ENCODE assay signal across 8 cellular contexts in genomic region chr6:31400467-31401289, GRCh38. TPM values are rescaled to one million over a fixed set of nuclear protein-coding genes. Genes with fewer than 3 reads are reported as not detected.
DNase-seq lines count a peak whose midpoint lies in the region; ATAC-seq, FAIRE-seq and TF ChIP-seq lines count a peak whose summit lies in the region.

No MANE protein-coding gene starts in this region.

- H3K27me3 ChIP-seq in keratinocyte (ENCODE audit: control insufficient read depth, extremely low read depth, insufficient read depth, low read length), result no peaks in the 10 kb centered on the region

- peaks cover 28% of the 10 kb centered on the region for H3K4me1 Mint-ChIP-seq in MCF 10A (ENCODE audit: insufficient read depth, unreplicated experiment)

- H3K79me2 ChIP-seq in keratinocyte (ENCODE audit: control insufficient read depth, insufficient read depth, low read length), result peaks cover 48% of the 10 kb centered on the region

- peak overlapping the region; percentile 80 for H3K27ac ChIP-seq in keratinocyte (ENCODE audit: control insufficient read depth, insufficient read depth, low read length)

- H3K9ac ChIP-seq in keratinocyte (ENCODE audit: control insufficient read depth, extremely low read depth, insufficient read depth, low read length), result peak overlapping the region; percentile 89

- H3K36me3 ChIP-seq in keratinocyte (ENCODE audit: control insufficient read depth in 2 of 2, extremely low read depth in 1 of 2, insufficient read depth in 2 of 2, low read length in 2 of 2), result peaks cover 0 to 2% of the 10 kb centered on the region in 2 experiments

- peak overlapping the region; percentile 58 to 85 (median 76) for H3K4me3 ChIP-seq in keratinocyte (ENCODE audit: control insufficient read depth in 2 of 3, extremely low read depth in 1 of 3, insufficient read depth in 2 of 3, low read depth in 1 of 3, low read length in 3 of 3)

- H3K9me3 ChIP-seq in keratinocyte (ENCODE audit: control insufficient read depth, low read depth, low read length), result no peaks in the 10 kb centered on the region

- intact Hi-C loops in MCF 10A (cut with micrococcal nuclease), result loop anchor here (2.0 kb wide), 1 partner anchor 92 kb away; no protein-coding TSS in a partner anchor

- H4K20me1 ChIP-seq in keratinocyte (ENCODE audit: control insufficient read depth, extremely low read depth, insufficient read depth, low read length), result peaks cover 5% of the 10 kb centered on the region

- no peaks in the 10 kb centered on the region for H3K27me3 Mint-ChIP-seq in MCF 10A (ENCODE audit: insufficient read depth, unreplicated experiment)

- DNase-seq in GM10248 (ENCODE audit: extremely low spot score) (peak; percentile 71), HS-27A (ENCODE audit: low read depth) (peak; percentile 40), UCSD-AML1 (lab: John Stamatoyannopoulos, UW; ENCODE audit: unreplicated experiment) (peak; percentile 85), MCF 10A (ENCODE audit: unreplicated experiment) (peak; percentile 74), keratinocyte (ENCODE audit: low read depth, low spot score) (peak; percentile 61)
- peak; percentile 82 for DNase-seq in stimulated activated CD4-positive, alpha-beta T cell treated with anti-CD3 and anti-CD28 coated beads, Interleukin-15, amount 100 ng/mL, for 24 hours

- TSS peak; percentile 46 for BruUV-seq in MCF 10A (replicated peaks; lab: Mats Ljungman, UMichigan)

- POLR2A ChIA-PET in GM10248 (lab: Yijun Ruan, JAX), result interaction anchor here (0.7 to 1.1 kb wide), 2 partner anchors 62 to 1679 kb away, joined by 4 to 5 read pairs; no protein-coding TSS in a partner anchor
- POLR2A ChIA-PET in MCF 10A (lab: Yijun Ruan, JAX), result interaction anchor here (0.6 to 3.4 kb wide), 26 partner anchors 13 to 1897 kb away, joined by 3 to 48 read pairs (median 4); partner anchors contain the start of genes DDX39B, HSPA1B, MICB and NRM

- FAIRE-seq in keratinocyte (lab: Jason Lieb, UNC), result no peak

- ATAC-seq in GM18861 (IDR thresholded peaks at IDR 0.05; ENCODE audit: unreplicated experiment), result no peak
- no peak for ATAC-seq in GM19351 (IDR thresholded peaks at IDR 0.05; ENCODE audit: unreplicated experiment)

- H3K9me1 ChIP-seq in keratinocyte (ENCODE audit: control insufficient read depth, extremely low read depth, insufficient read depth, low read length), result no peaks in the 10 kb centered on the region

- H2AFZ ChIP-seq in keratinocyte (ENCODE audit: control insufficient read depth, low read length), result peak overlapping the region; percentile 35

- H3K9me3 Mint-ChIP-seq in MCF 10A (ENCODE audit: unreplicated experiment), result no peaks in the 10 kb centered on the region

- peaks cover 15% of the 10 kb centered on the region for H3K36me3 Mint-ChIP-seq in MCF 10A (ENCODE audit: insufficient read depth, unreplicated experiment)

- CTCF ChIA-PET in GM10248 (lab: Yijun Ruan, JAX) (interaction anchor here (0.8 to 5.8 kb wide), 12 partner anchors 20 to 321 kb away, joined by 3 to 59 read pairs (median 4); no protein-coding TSS in a partner anchor), MCF 10A (lab: Yijun Ruan, JAX) (interaction anchor here (0.6 to 2.6 kb wide), 12 partner anchors 38 to 855 kb away, joined by 3 to 17 read pairs (median 4); no protein-coding TSS in a partner anchor)

- H3K4me1 ChIP-seq in keratinocyte (ENCODE audit: control insufficient read depth, extremely low read depth, insufficient read depth, low read length), result peaks cover 39% of the 10 kb centered on the region

- H3K4me3 Mint-ChIP-seq in MCF 10A (ENCODE audit: unreplicated experiment), result peak overlapping the region; percentile 73

- dilution Hi-C loops in keratinocyte (cut with MboI; ENCODE audit: extremely low pct_ligation_motif_present, low sequenced_read_pairs), result no loop called here

- peak overlapping the region; percentile 90 for H3K4me2 ChIP-seq in keratinocyte (ENCODE audit: control insufficient read depth, extremely low read depth, insufficient read depth, low read depth, low read length)

- H3K27ac Mint-ChIP-seq in MCF 10A (ENCODE audit: low read depth, unreplicated experiment), result peak overlapping the region; percentile 83

- TF ChIP-seq CTCF in GM10248 (IDR thresholded peaks at IDR 0.05; ENCODE audit: control extremely low read depth, extremely low read depth, low read depth, missing control alignments), result no peak
- TF ChIP-seq CTCF in MCF 10A (IDR thresholded peaks at IDR 0.05; ENCODE audit: unreplicated experiment), result no peak
- no peak for TF ChIP-seq CTCF in keratinocyte (optimal IDR thresholded peaks at IDR 0.05 in 1 of 3, IDR thresholded peaks at IDR 0.05 in 1 of 3, conservative IDR thresholded peaks at IDR 0.05 in 1 of 3; ENCODE audit: extremely low read depth in 1 of 3, insufficient read depth in 2 of 3, low read length in 3 of 3)

RNA-seq across cellular contexts. Expression of gene MICA, which starts 2.7 kb away (rescaled TPM):
- 17.9 and 18.0 TPM in 2 replicates for total RNA-seq in MCF 10A (2022)
- polyA plus RNA-seq in keratinocyte, result 59.9 to 81.8 TPM (median 67.7 TPM) in 3 replicates
- 17.9 TPM for polyA plus RNA-seq in keratinocyte (2011; ENCODE audit: low read depth)
- polyA plus RNA-seq in keratinocyte (2011; cell fraction: cytosol; rRNA removed), result 57.5 and 58.6 TPM in 2 replicates
- polyA plus RNA-seq in keratinocyte (2011; cell fraction: nucleus; rRNA removed), result 121 and 129 TPM in 2 replicates
- 45.3 and 55.8 TPM in 2 replicates for polyA plus RNA-seq in keratinocyte (2012; ENCODE audit: low replicate concordance)
- 53.9 to 70.1 TPM (median 55.4 TPM) in 3 replicates for polyA minus RNA-seq in keratinocyte
- polyA minus RNA-seq in keratinocyte (2011; cell fraction: cytosol; rRNA and poly(A)+ RNA removed), result 43.4 TPM
- polyA minus RNA-seq in keratinocyte (2011; cell fraction: nucleus; rRNA and poly(A)+ RNA removed), result 49.2 and 72.2 TPM in 2 replicates

RNA-seq across cellular contexts. Expression of gene HLA-B, which starts 43.7 kb away (rescaled TPM):
- total RNA-seq in MCF 10A (2022), result 87.4 and 180 TPM in 2 replicates
- polyA plus RNA-seq in keratinocyte, result 265 to 656 TPM (median 312 TPM) in 3 replicates
- 167 TPM for polyA plus RNA-seq in keratinocyte (2011; ENCODE audit: low read depth)
- polyA plus RNA-seq in keratinocyte (2011; cell fraction: cytosol; rRNA removed), result 173 and 223 TPM in 2 replicates
- polyA plus RNA-seq in keratinocyte (2011; cell fraction: nucleus; rRNA removed), result 499 and 562 TPM in 2 replicates
- polyA plus RNA-seq in keratinocyte (2012; ENCODE audit: low replicate concordance), result 167 and 309 TPM in 2 replicates
- 147 to 352 TPM (median 330 TPM) in 3 replicates for polyA minus RNA-seq in keratinocyte
- polyA minus RNA-seq in keratinocyte (2011; cell fraction: cytosol; rRNA and poly(A)+ RNA removed), result 335 TPM
- polyA minus RNA-seq in keratinocyte (2011; cell fraction: nucleus; rRNA and poly(A)+ RNA removed), result 240 and 246 TPM in 2 replicates
